8 cellular contexts compared by ENCODE assay signal in the genomic region with DNA sequence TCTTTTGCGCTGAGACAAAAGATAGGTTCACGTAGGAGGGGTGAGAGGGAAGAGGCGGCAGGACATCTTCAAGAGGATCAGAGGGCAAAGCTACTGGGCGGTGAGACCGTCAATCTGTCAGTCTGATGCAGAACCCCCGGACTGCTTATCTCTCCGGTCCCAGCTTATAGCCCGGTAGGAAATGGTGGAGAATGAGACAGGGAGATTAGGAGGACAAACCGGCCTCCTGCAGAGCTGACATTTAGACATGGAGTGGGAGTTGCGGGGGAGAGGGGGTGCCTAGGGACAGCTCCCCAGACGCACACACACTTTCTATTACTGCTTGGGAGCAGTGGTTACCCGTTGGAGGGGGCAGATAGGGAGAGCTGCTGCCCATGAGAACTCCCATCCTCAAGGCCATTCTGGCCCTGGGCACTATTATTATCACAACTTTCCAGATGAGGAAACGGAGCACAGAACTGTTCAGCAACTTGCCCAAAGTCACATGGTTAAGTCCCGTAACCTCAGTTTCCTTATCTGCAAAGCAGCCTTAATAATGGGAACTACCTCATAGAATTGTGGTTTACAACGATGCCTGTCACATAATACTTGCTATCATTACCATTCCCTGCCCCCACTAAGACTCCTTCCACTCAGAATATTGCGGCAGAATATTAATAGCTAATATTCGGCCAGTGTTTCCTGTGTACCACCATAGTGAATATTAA. TPM values are rescaled to one million over a fixed set of nuclear protein-coding genes. Genes with fewer than 3 reads are reported as not detected.
DNase-seq lines count a peak whose midpoint lies in the region; ATAC-seq and TF ChIP-seq lines count a peak whose summit lies in the region.

No MANE protein-coding gene starts in this region.

- no peaks in the 10 kb centered on the region for H4K20me1 ChIP-seq in SK-N-SH (ENCODE audit: insufficient read depth)

- peak overlapping the region; percentile 95 for H3K4me3 Mint-ChIP-seq in activated CD8-positive, alpha-beta T cell treated with anti-CD3 and anti-CD28 coated beads, Interleukin-2, amount 10 ng/mL, durations not matched to agents 7 days and 5 days

- H3K79me2 ChIP-seq in SK-N-SH (ENCODE audit: insufficient read depth): no peaks in the 10 kb centered on the region

- TF ChIP-seq POLR2A in stomach (IDR thresholded peaks at IDR 0.05): no peak

- peak overlapping the region; percentile 67 for H3K4me2 ChIP-seq in SK-N-SH

- H3K36me3 ChIP-seq in SK-N-SH (replicated peaks in 1 of 2; ENCODE audit: control insufficient read depth in 1 of 2, insufficient read depth in 2 of 2, low read length in 1 of 2) (no peaks in the 10 kb centered on the region), iPS-20b (ENCODE audit: insufficient read depth, low read depth, low read length) (peaks cover 24% of the 10 kb centered on the region; the same call in 1 of the 2 replicates), stomach (peaks cover 0 to 14% (median 10%) of the 10 kb centered on the region in 4 donors)

- CTCF ChIA-PET in SK-N-SH (lab: Yijun Ruan, JAX): interaction anchor here (1.0 kb wide), 1 partner anchor 169 kb away, joined by 3 read pairs; no protein-coding TSS in a partner anchor
- CTCF ChIA-PET in activated CD8-positive, alpha-beta T cell treated with anti-CD3 and anti-CD28 coated beads, Interleukin-2, amount 10 ng/mL, durations not matched to agents 7 days and 5 days (lab: Charles Lee): interaction anchor here (1.0 to 2.0 kb wide), 4 partner anchors 64 to 153 kb away, joined by 3 to 11 read pairs (median 4); no protein-coding TSS in a partner anchor

- POLR2A ChIA-PET in SK-N-SH (lab: Yijun Ruan, JAX): interaction anchor here (2.1 kb wide), 1 partner anchor 63 kb away, joined by 8 read pairs; no protein-coding TSS in a partner anchor
- POLR2A ChIA-PET in activated CD8-positive, alpha-beta T cell treated with anti-CD3 and anti-CD28 coated beads, Interleukin-2, amount 10 ng/mL, durations not matched to agents 7 days and 5 days (lab: Charles Lee): interaction anchor here (0.5 to 1.8 kb wide), 6 partner anchors 63 to 481 kb away, joined by 3 to 8 read pairs (median 6); a partner anchor contains a TSS

- H3K27me3 ChIP-seq in SK-N-SH (ENCODE audit: insufficient read depth): no peaks in the 10 kb centered on the region; the same call in 1 of the 2 replicates
- H3K27me3 ChIP-seq in iPS-20b (ENCODE audit: insufficient read depth, low read length): no peaks in the 10 kb centered on the region
- H3K27me3 ChIP-seq in stomach: peaks cover 0 to 5% (median 0%) of the 10 kb centered on the region in 3 donors

- no peaks in the 10 kb centered on the region for H3F3A ChIP-seq in SK-N-SH (replicated peaks; ENCODE audit: insufficient read depth)

- H3K27ac ChIP-seq in SK-N-SH (ENCODE audit: low read depth in 2 of 2, low read length in 1 of 2): peak overlapping the region; percentile 81 to 94
- peak overlapping the region; percentile 96 for H3K27ac ChIP-seq in iPS-20b (ENCODE audit: low read length)
- peak overlapping the region; percentile 89 to 95 (median 93) for H3K27ac ChIP-seq in stomach

- TF ChIP-seq RAD21 in SK-N-SH (IDR thresholded peaks at IDR 0.05; ENCODE audit: low read length): no peak

- peak overlapping the region; percentile 88 for H2AFZ ChIP-seq in SK-N-SH (ENCODE audit: low read depth)

- H3K36me3 Mint-ChIP-seq in activated CD8-positive, alpha-beta T cell treated with anti-CD3 and anti-CD28 coated beads, Interleukin-2, amount 10 ng/mL, durations not matched to agents 7 days and 5 days (ENCODE audit: low read depth): peaks cover 7% of the 10 kb centered on the region

- no peaks in the 10 kb centered on the region for H3K9me2 ChIP-seq in SK-N-SH

- DNase-seq in SK-N-SH: no peak
- DNase-seq in activated CD8-positive, alpha-beta T cell treated with anti-CD3 and anti-CD28 coated beads, Interleukin-2, amount 10 ng/mL, durations not matched to agents 7 days and 5 days: no peak
- DNase-seq in stomach: no peak
- DNase-seq in activated effector memory CD4-positive, alpha-beta T cell treated with Interleukin-2 at 50 U/mL for 16 hours: no peak
- DNase-seq in middle frontal gyrus (ENCODE audit: extremely low spot score, low spot score): no peak
- DNase-seq in NCI-H2171 (lab: John Stamatoyannopoulos, UW): no peak

- H3K9me3 ChIP-seq in SK-N-SH (no peaks in the 10 kb centered on the region), iPS-20b (ENCODE audit: insufficient read depth, low read depth, low read length) (no peaks in the 10 kb centered on the region), stomach (peaks cover 0 to 4% (median 0%) of the 10 kb centered on the region in 4 donors)

- TF ChIP-seq CTCF in SK-N-SH (IDR thresholded peaks at IDR 0.05) (no peak), stomach (IDR thresholded peaks at IDR 0.05) (no peak)

- peak overlapping the region; percentile 77 for H3K9ac ChIP-seq in SK-N-SH
- peak overlapping the region; percentile 89; the same call in 1 of the 2 replicates for H3K9ac ChIP-seq in iPS-20b (ENCODE audit: low read depth, low read length)

- peak overlapping the region; percentile 63 for H3K4me3 ChIP-seq in SK-N-SH (ENCODE audit: low read depth in 2 of 2, low read length in 1 of 2)
- peak overlapping the region; percentile 82 for H3K4me3 ChIP-seq in iPS-20b (ENCODE audit: low read length)
- peak overlapping the region; percentile 46 to 61 (median 53) for H3K4me3 ChIP-seq in stomach

- intact Hi-C loops in stomach (cut with DNase I; ENCODE audit: low total_unique reads): no loop called here

- no peaks in the 10 kb centered on the region for H3K9me3 Mint-ChIP-seq in activated CD8-positive, alpha-beta T cell treated with anti-CD3 and anti-CD28 coated beads, Interleukin-2, amount 10 ng/mL, durations not matched to agents 7 days and 5 days (ENCODE audit: insufficient read depth)

- H3K4me1 Mint-ChIP-seq in activated CD8-positive, alpha-beta T cell treated with anti-CD3 and anti-CD28 coated beads, Interleukin-2, amount 10 ng/mL, durations not matched to agents 7 days and 5 days (ENCODE audit: low read depth): peaks cover 22% of the 10 kb centered on the region

- H3K4me1 ChIP-seq in SK-N-SH (ENCODE audit: control insufficient read depth in 1 of 2, insufficient read depth in 2 of 2, low read depth in 1 of 2, low read length in 1 of 2) (peaks cover 4 to 10% of the 10 kb centered on the region in 2 experiments; a peak in 1 of 4 replicates), iPS-20b (ENCODE audit: insufficient read depth, low read length) (0 out of 2 replicates have a peak, but pooled peaks cover 3% of the 10 kb centered on the region), stomach (peaks cover 0 to 15% (median 4%) of the 10 kb centered on the region in 4 donors)

- ATAC-seq in SK-N-SH treated with all-trans-retinoic acid at 6 μM for 48 hours: no peak
- ATAC-seq in activated CD8-positive, alpha-beta T cell treated with anti-CD3 and anti-CD28 coated beads, Interleukin-2, amount 10 ng/mL, durations not matched to agents 7 days and 5 days: no peak

- TF ChIP-seq EP300 in SK-N-SH (IDR thresholded peaks at IDR 0.05; ENCODE audit: borderline replicate concordance in 1 of 2, low read depth in 1 of 2, low read length in 1 of 2): no peak
- TF ChIP-seq EP300 in stomach (IDR thresholded peaks at IDR 0.05): no peak

- H3K27ac Mint-ChIP-seq in activated CD8-positive, alpha-beta T cell treated with anti-CD3 and anti-CD28 coated beads, Interleukin-2, amount 10 ng/mL, durations not matched to agents 7 days and 5 days: peak overlapping the region; percentile 99

- H3K27me3 Mint-ChIP-seq in activated CD8-positive, alpha-beta T cell treated with anti-CD3 and anti-CD28 coated beads, Interleukin-2, amount 10 ng/mL, durations not matched to agents 7 days and 5 days (ENCODE audit: low read depth): no peaks in the 10 kb centered on the region

- 38% methylated on average over 16 of the region's 17 CpGs for WGBS in SK-N-SH (ENCODE audit: low lambda C conversion rate)
- 20 to 51% (median 25%) methylated on average over 14 to 17 of the region's 17 CpGs for whole genome bisulfite sequencing in stomach, 5 donors

TF ChIP-seq in SK-N-SH treated with all-trans-retinoic acid at 6 μM for 48 hours, 23 proteins besides CTCF, POLR2A, EP300 and RAD21 (continues in another document):
- TF ChIP-seq ZFP30 (CRISPR knock-in tag; IDR thresholded peaks at IDR 0.05) (no peak), TOX (CRISPR knock-in tag; IDR thresholded peaks at IDR 0.05; ENCODE audit: borderline replicate concordance) (no peak)

RNA-seq across cellular contexts. Expression of a gene that starts 1.1 kb away (rescaled TPM):
- polyA plus RNA-seq in SK-N-SH (2012; rRNA removed): 34.0 and 48.9 TPM in 2 replicates
- 12.3 and 13.5 TPM in 2 replicates for polyA plus RNA-seq in SK-N-SH (2012; cell fraction: cytosol; rRNA removed)
- 245 and 301 TPM in 2 replicates for polyA plus RNA-seq in SK-N-SH (2012; cell fraction: nucleus; rRNA removed)
- total RNA-seq in activated CD8-positive, alpha-beta T cell treated with anti-CD3 and anti-CD28 coated beads, Interleukin-2, amount 10 ng/mL, durations not matched to agents 7 days and 5 days: 10 to 100 TPM; 77.3 to 88.9 TPM
- 100 to 1,000 TPM in 3 of 5 donors, 10 to 100 TPM in 2; 41.0 to 356 (median 104) TPM for total RNA-seq in stomach
- polyA plus RNA-seq in stomach: 10 to 100 TPM; 20.9 to 70.9 (median 31.6) TPM

RNA-seq across cellular contexts. Expression of a gene that starts 14.3 kb away (rescaled TPM):
- polyA plus RNA-seq in SK-N-SH (2012; rRNA removed): not detected in 2 replicates
- not detected in 2 replicates for polyA plus RNA-seq in SK-N-SH (2012; cell fraction: cytosol; rRNA removed)
- not detected in 2 replicates for polyA plus RNA-seq in SK-N-SH (2012; cell fraction: nucleus; rRNA removed)
- not detected for total RNA-seq in activated CD8-positive, alpha-beta T cell treated with anti-CD3 and anti-CD28 coated beads, Interleukin-2, amount 10 ng/mL, durations not matched to agents 7 days and 5 days
- total RNA-seq in stomach: 1 to 10 TPM in 1 of 5 donors, not detected in 4; 9.4 TPM
- polyA plus RNA-seq in stomach: under 1 TPM in 1 of 3 donors, not detected in 2; 0.37 TPM

RNA-seq across cellular contexts. Expression of a gene that starts 25.6 kb away (rescaled TPM):
- polyA plus RNA-seq in SK-N-SH (2012; rRNA removed) (0.03 and 0.06 TPM in 2 replicates), stomach (not detected)
- not detected in 2 replicates for polyA plus RNA-seq in SK-N-SH (2012; cell fraction: cytosol; rRNA removed)
- 0.97 and 2.0 TPM in 2 replicates for polyA plus RNA-seq in SK-N-SH (2012; cell fraction: nucleus; rRNA removed)
- not detected for total RNA-seq in activated CD8-positive, alpha-beta T cell treated with anti-CD3 and anti-CD28 coated beads, Interleukin-2, amount 10 ng/mL, durations not matched to agents 7 days and 5 days
- total RNA-seq in stomach: not detected

RNA-seq across cellular contexts. Expression of a gene that starts 34.7 kb away (rescaled TPM):
- polyA plus RNA-seq in SK-N-SH (2012; rRNA removed) (24.8 and 35.0 TPM in 2 replicates), stomach (10 to 100 TPM; 12.4 to 15.3 (median 13.1) TPM)
- 16.4 and 27.1 TPM in 2 replicates for polyA plus RNA-seq in SK-N-SH (2012; cell fraction: cytosol; rRNA removed)
- 11.9 and 42.6 TPM in 2 replicates for polyA plus RNA-seq in SK-N-SH (2012; cell fraction: nucleus; rRNA removed)
- total RNA-seq in activated CD8-positive, alpha-beta T cell treated with anti-CD3 and anti-CD28 coated beads, Interleukin-2, amount 10 ng/mL, durations not matched to agents 7 days and 5 days: not detected
- total RNA-seq in stomach: 10 to 100 TPM in 2 of 5 donors, 1 to 10 TPM in 3; 1.3 to 46.6 (median 7.0) TPM

RNA-seq across cellular contexts. Expression of a gene that starts 39.2 kb away (rescaled TPM):
- polyA plus RNA-seq in SK-N-SH (2012; rRNA removed) (not detected in 2 replicates), stomach (1 to 10 TPM; 1.7 to 2.1 (median 1.7) TPM)
- polyA plus RNA-seq in SK-N-SH (2012; cell fraction: cytosol; rRNA removed): not detected in 2 replicates
- not detected in 2 replicates for polyA plus RNA-seq in SK-N-SH (2012; cell fraction: nucleus; rRNA removed)
- not detected for total RNA-seq in activated CD8-positive, alpha-beta T cell treated with anti-CD3 and anti-CD28 coated beads, Interleukin-2, amount 10 ng/mL, durations not matched to agents 7 days and 5 days
- total RNA-seq in stomach: not detected
